In genomic region chr7:13833872-13834271, GRCh38 we compare ENCODE assay signal across 16 cellular contexts.
DNase-seq lines count a peak whose midpoint lies in the region; ATAC-seq, FAIRE-seq and TF ChIP-seq lines count a peak whose summit lies in the region.
"Had no signal": no experiment of that assay in that cellular context is flagged by ENCODE, and none has a peak within 500 bp of the region (broad histone marks: within the 10 kb centered on the region; RNA-seq: fewer than 3 reads in every experiment).

No MANE protein-coding gene starts in this region.

- H3K27me3 Mint-ChIP-seq in astrocyte (ENCODE audit: low read depth, unreplicated experiment) (no peaks in the 10 kb centered on the region), chondrocyte (ENCODE audit: low read depth) (no peaks in the 10 kb centered on the region)

- TF ChIP-seq CTCF in astrocyte (IDR thresholded peaks at IDR 0.05; ENCODE audit: insufficient read depth, low read depth, low read length) (no peak), chondrocyte (IDR thresholded peaks at IDR 0.05) (no peak)

- H3K27ac Mint-ChIP-seq in astrocyte (ENCODE audit: unreplicated experiment) (no peak overlapping the region), chondrocyte (ENCODE audit: unreplicated experiment) (no peak overlapping the region)

- intact Hi-C loops in left ventricle myocardium superior (cut with micrococcal nuclease): no loop called here
- intact Hi-C loops in right cardiac atrium (cut with DNase I): no loop called here

- no peak overlapping the region for H3K4me3 Mint-ChIP-seq in astrocyte (ENCODE audit: unreplicated experiment)
- no peak overlapping the region for H3K4me3 Mint-ChIP-seq in chondrocyte (ENCODE audit: unreplicated experiment)

- H3K27ac ChIP-seq in right cardiac atrium (ENCODE audit: low read length) (no peak overlapping the region), astrocyte (ENCODE audit: low read depth, low read length) (no peak overlapping the region), mesodermal cell (ENCODE audit: low read depth, low read length, severe bottlenecking) (peak overlapping the region; percentile 50)
- H3K27ac ChIP-seq: HL-60, KMS-11 had no signal

- peak; percentile 43 for ATAC-seq in left ventricle myocardium superior
- ATAC-seq in right cardiac atrium: no peak
- ATAC-seq in HG03139 (IDR thresholded peaks at IDR 0.05; ENCODE audit: unreplicated experiment): no peak

- H3K4me1 Mint-ChIP-seq in astrocyte (ENCODE audit: low read depth, unreplicated experiment): peaks cover 5% of the 10 kb centered on the region
- peaks cover 21% of the 10 kb centered on the region for H3K4me1 Mint-ChIP-seq in chondrocyte (ENCODE audit: low read depth)

- H3K9me3 ChIP-seq in right cardiac atrium (ENCODE audit: control insufficient read depth, low read length) (no peaks in the 10 kb centered on the region), astrocyte (ENCODE audit: insufficient read depth, low read depth, low read length) (no peaks in the 10 kb centered on the region), mesodermal cell (ENCODE audit: control insufficient read depth, low read length) (no peaks in the 10 kb centered on the region)
- H3K9me3 ChIP-seq: Caco-2 had no signal

- H3K36me3 ChIP-seq in astrocyte (ENCODE audit: insufficient read depth, low read length) (no peaks in the 10 kb centered on the region), mesodermal cell (ENCODE audit: control insufficient read depth, insufficient read depth, low read length) (no peaks in the 10 kb centered on the region)

- no peak overlapping the region for H3K4me3 ChIP-seq in right cardiac atrium (ENCODE audit: low read length)
- H3K4me3 ChIP-seq in astrocyte (ENCODE audit: insufficient read depth, low read depth, low read length): no peak overlapping the region
- H3K4me3 ChIP-seq in mesodermal cell (ENCODE audit: extremely low read depth, insufficient read depth, low read length, poor library complexity, severe bottlenecking): no peak overlapping the region

- WGBS in right cardiac atrium: 50% methylated on average over 3 of the region's 3 CpGs
- 100% methylated on average over 1 of the region's 3 CpGs; no CpG with 5 or more reads in 1 of the 2 experiments for WGBS in mesodermal cell (ENCODE audit: insufficient coverage in 2 of 2), 2 experiments

- DNase-seq in left ventricle myocardium superior: no peak
- no peak for DNase-seq in right cardiac atrium
- DNase-seq in astrocyte (ENCODE audit: low read depth): no peak
- no peak for DNase-seq in chondrocyte (ENCODE audit: low spot score)
- no peak for DNase-seq in HUDEP-2 (lab: John Stamatoyannopoulos, UW; ENCODE audit: unreplicated experiment in 76 of 76)
- DNase-seq: AML-193, Caco-2, NCI-H187 treated with DMSO at 0.1 percent for 48 hours, NCI-H2171, NCI-H446 treated with DMSO at 0.1 percent for 48 hours, NCI-H774 had no signal

- H4K20me1 ChIP-seq in astrocyte (ENCODE audit: insufficient read depth, low read length): no peaks in the 10 kb centered on the region

- no peak overlapping the region for H2AFZ ChIP-seq in astrocyte (ENCODE audit: low read depth, low read length)

- H3K4me2 ChIP-seq in astrocyte (ENCODE audit: low read length): no peak overlapping the region
- H3K4me2 ChIP-seq: KMS-11 had no signal

- no peak overlapping the region for H3K9ac ChIP-seq in astrocyte (ENCODE audit: low read length)
- H3K9ac ChIP-seq: KMS-11 had no signal

- no peaks in the 10 kb centered on the region for H3K79me2 ChIP-seq in astrocyte (ENCODE audit: insufficient read depth, low read length)

- no peaks in the 10 kb centered on the region for H3K9me3 Mint-ChIP-seq in astrocyte (ENCODE audit: unreplicated experiment)
- peaks cover 3% of the 10 kb centered on the region for H3K9me3 Mint-ChIP-seq in chondrocyte (ENCODE audit: low read depth)

- H3K36me3 Mint-ChIP-seq in astrocyte (ENCODE audit: low read depth, unreplicated experiment) (no peaks in the 10 kb centered on the region), chondrocyte (ENCODE audit: low read depth) (no peaks in the 10 kb centered on the region)

- H3K27me3 ChIP-seq in right cardiac atrium (ENCODE audit: control insufficient read depth, insufficient read depth) (no peaks in the 10 kb centered on the region), astrocyte (ENCODE audit: insufficient read depth, low read length) (no peaks in the 10 kb centered on the region)

- peaks cover 2% of the 10 kb centered on the region for H3K4me1 ChIP-seq in right cardiac atrium (ENCODE audit: control insufficient read depth, insufficient read depth, low read length)
- H3K4me1 ChIP-seq in astrocyte (ENCODE audit: insufficient read depth, low read length): no peaks in the 10 kb centered on the region
- peaks cover 32% of the 10 kb centered on the region for H3K4me1 ChIP-seq in mesodermal cell (ENCODE audit: control insufficient read depth, insufficient read depth, low read length, poor library complexity, severe bottlenecking)
- H3K4me1 ChIP-seq: Caco-2 had no signal

- peak; percentile 60 for FAIRE-seq in astrocyte (lab: Jason Lieb, UNC)
- FAIRE-seq: GM18507 had no signal
